25 cellular contexts compared by ENCODE assay signal in genomic region chr1:17664322-17664721, GRCh38.
"Had no signal": no experiment of that assay in that cellular context is flagged by ENCODE, and none has a peak within 500 bp of the region (broad histone marks: within the 10 kb centered on the region; RNA-seq: fewer than 3 reads in every experiment).

No MANE protein-coding gene starts in this region.

- H3K27me3 Mint-ChIP-seq: activated B cell treated with CpG ODN at 0.5 μM for 24 hours; activated CD4-positive, alpha-beta T cell treated with anti-CD3 and anti-CD28 coated beads for 36 hours had no signal

- H3K4me1 Mint-ChIP-seq: activated B cell treated with CpG ODN at 0.5 μM for 24 hours; activated CD4-positive, alpha-beta T cell treated with anti-CD3 and anti-CD28 coated beads for 36 hours; immature natural killer cell; naive thymus-derived CD4-positive, alpha-beta T cell; neural crest cell had no signal

- H3K4me3 ChIP-seq: hepatocyte, left lung, lung, thyroid gland, upper lobe of right lung had no signal

- H2AFZ ChIP-seq: hepatocyte had no signal

- H3K4me3 Mint-ChIP-seq: activated B cell treated with CpG ODN at 0.5 μM for 24 hours; activated CD4-positive, alpha-beta T cell treated with anti-CD3 and anti-CD28 coated beads for 36 hours; activated T-cell treated with anti-CD3 and anti-CD28 coated beads, Interleukin-2, amount 50 U/mL, for 4 hours; immature natural killer cell; naive thymus-derived CD4-positive, alpha-beta T cell; neural crest cell had no signal

- ATAC-seq: activated CD4-positive, alpha-beta T cell treated with anti-CD3 and anti-CD28 coated beads for 36 hours; activated T-cell treated with anti-CD3 and anti-CD28 coated beads, Interleukin-2, amount 50 U/mL, for 4 hours; left lung; naive thymus-derived CD4-positive, alpha-beta T cell; stimulated activated naive CD8-positive, alpha-beta T cell treated with anti-CD3 and anti-CD28 coated beads, Interleukin-15, Interleukin-2, amounts not matched to agents 100 U/mL and 50 U/mL, for 24 hours; upper lobe of right lung had no signal

- H3K9me3 Mint-ChIP-seq: activated B cell treated with CpG ODN at 0.5 μM for 24 hours; activated T-cell treated with anti-CD3 and anti-CD28 coated beads, Interleukin-2, amount 50 U/mL, for 4 hours; activated T-helper 2 cell treated with anti-CD3 and anti-CD28 coated beads, Interferon-gamma antibody, Interleukin-2, Interleukin-4, amounts not matched to agents 10 μg/mL and 5 μg/mL and 100 μg/mL, durations not matched to agents 14 hours and 24 hours and 36 hours; immature natural killer cell; naive thymus-derived CD4-positive, alpha-beta T cell; neural crest cell had no signal

- H3K79me2 ChIP-seq: hepatocyte had no signal

- H3K4me1 ChIP-seq: left lung, upper lobe of right lung had no signal

- H3K9me3 ChIP-seq: left lung, thyroid gland, upper lobe of right lung had no signal

- H3K27ac ChIP-seq: hepatocyte, left lung, thyroid gland, upper lobe of right lung had no signal

- H3K27ac Mint-ChIP-seq: activated B cell treated with CpG ODN at 0.5 μM for 24 hours; activated CD4-positive, alpha-beta T cell treated with anti-CD3 and anti-CD28 coated beads for 36 hours; activated T-helper 2 cell treated with anti-CD3 and anti-CD28 coated beads, Interferon-gamma antibody, Interleukin-2, Interleukin-4, amounts not matched to agents 10 μg/mL and 5 μg/mL and 100 μg/mL, durations not matched to agents 14 hours and 24 hours and 36 hours; immature natural killer cell; naive thymus-derived CD4-positive, alpha-beta T cell had no signal

- DNase-seq: activated B cell treated with CpG ODN at 0.5 μM for 24 hours; activated CD4-positive, alpha-beta T cell treated with anti-CD3 and anti-CD28 coated beads for 36 hours; activated CD4-positive, alpha-beta T cell treated with anti-CD3 and anti-CD28 coated beads, Interleukin-2, amount 50 U/mL, for 48 hours; activated CD8-positive, alpha-beta memory T cell treated with anti-CD3 and anti-CD28 coated beads, Interleukin-2, amount 50 U/mL, for 48 hours; activated naive CD4-positive, alpha-beta T cell treated with Interleukin-2 at 50 U/mL for 16 hours; activated T-cell treated with anti-CD3 and anti-CD28 coated beads, Interleukin-2, amount 50 U/mL, for 4 hours; amygdala; effector CD4-positive, alpha-beta T cell; foreskin melanocyte; immature natural killer cell; naive thymus-derived CD4-positive, alpha-beta T cell; posterior cingulate gyrus; retina; stimulated activated CD4-positive, alpha-beta T cell treated with anti-CD3 and anti-CD28 coated beads, Interleukin-12 subunit alpha, Interleukin-12 subunit beta, amount 100 ng/mL, for 4 hours; stimulated activated CD4-positive, alpha-beta T cell treated with anti-CD3 and anti-CD28 coated beads, Interleukin-4, amount 100 ng/mL, for 4 hours; stimulated activated naive CD8-positive, alpha-beta T cell treated with anti-CD3 and anti-CD28 coated beads, Interleukin-15, Interleukin-2, amounts not matched to agents 100 U/mL and 50 U/mL, for 24 hours; substantia nigra; T-helper 1 cell; thyroid gland; upper lobe of right lung had no signal

- H3K27me3 ChIP-seq: hepatocyte, left lung, thyroid gland, upper lobe of right lung had no signal

- H3K4me2 ChIP-seq: hepatocyte had no signal

- H3K36me3 Mint-ChIP-seq: immature natural killer cell; naive thymus-derived CD4-positive, alpha-beta T cell had no signal
